Comparison of ENCODE assay signal across 25 cellular contexts in the genomic region with DNA sequence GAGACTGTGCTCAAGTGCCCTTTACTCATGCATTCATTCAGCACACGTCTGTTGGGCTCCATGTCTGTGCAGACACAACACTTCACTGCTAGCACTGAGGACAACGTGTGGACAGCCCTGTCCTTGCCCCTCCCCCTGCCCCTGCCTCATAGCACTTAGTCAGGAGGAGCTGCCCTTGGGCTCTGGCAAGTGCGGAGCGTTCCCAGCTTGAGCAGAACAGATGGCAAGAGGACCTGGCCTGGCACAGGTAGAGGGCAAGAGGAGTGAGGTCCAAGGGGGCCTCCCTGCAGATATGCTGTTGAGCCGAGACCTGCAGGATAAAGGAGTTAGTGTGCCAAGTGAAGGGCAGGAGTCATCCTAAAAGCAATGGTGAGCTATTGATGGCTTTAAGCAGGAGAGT.
"Had no signal": no experiment of that assay in that cellular context is flagged by ENCODE, and none has a peak within 500 bp of the region (broad histone marks: within the 10 kb centered on the region; RNA-seq: fewer than 3 reads in every experiment).

No MANE protein-coding gene starts in this region.

- H3K4me1 ChIP-seq: left lung, right atrium auricular region, right lobe of liver, stomach, testis, thyroid gland, transverse colon, upper lobe of left lung, vagina had no signal

- H2AFZ ChIP-seq: neural progenitor cell had no signal

- H3K4me2 ChIP-seq: neural progenitor cell, smooth muscle cell had no signal

- H3K27ac ChIP-seq: left lung, neural progenitor cell, ovary, right atrium auricular region, right lobe of liver, stomach, testis, thyroid gland, transverse colon, upper lobe of left lung, vagina had no signal

- ATAC-seq: left colon; left lung; natural killer cell; right lobe of liver; stimulated activated naive B cell treated with anti-CD40 and anti-IgM and Interleukin-4, amounts not matched to agents 10 μg/mL and 1 μg/mL and 100 μg/mL, for 72 hours; stimulated activated naive CD8-positive, alpha-beta T cell treated with anti-CD3 and anti-CD28 coated beads, Interleukin-15, Interleukin-2, amounts not matched to agents 100 U/mL and 50 U/mL, for 24 hours had no signal

- DNase-seq: hypothalamus; immature natural killer cell; kidney; left colon; left lung; mesendoderm; naive B cell; natural killer cell; nephron progenitor cell; ovary; right lobe of liver; stimulated activated CD4-positive, alpha-beta T cell treated with anti-CD3 and anti-CD28 coated beads, Interleukin-1b, Interleukin-23, amount 100 ng/mL, for 48 hours; stimulated activated CD4-positive, alpha-beta T cell treated with anti-CD3 and anti-CD28 coated beads, Interleukin-4, amount 100 ng/mL, for 1 hour; stimulated activated naive B cell treated with anti-CD40 and anti-IgM and Interleukin-4, amounts not matched to agents 10 μg/mL and 1 μg/mL and 100 μg/mL, for 72 hours; stimulated activated naive CD8-positive, alpha-beta T cell treated with anti-CD3 and anti-CD28 coated beads, Interleukin-15, Interleukin-2, amounts not matched to agents 100 U/mL and 50 U/mL, for 24 hours; stomach; testis; thyroid gland; transverse colon; upper lobe of left lung had no signal

- H3K9me3 ChIP-seq: left lung, ovary, right atrium auricular region, right lobe of liver, stomach, testis, thyroid gland, transverse colon, upper lobe of left lung, vagina had no signal

- H3K4me3 ChIP-seq: left lung, lung, neural progenitor cell, ovary, right atrium auricular region, right lobe of liver, smooth muscle cell, stomach, testis, thyroid gland, transverse colon, upper lobe of left lung, vagina had no signal

- H3K36me3 ChIP-seq: left lung, neural progenitor cell, ovary, right atrium auricular region, right lobe of liver, stomach, thyroid gland, transverse colon, upper lobe of left lung, vagina had no signal
